35 cellular contexts compared by ENCODE assay signal in genomic region chr5:151348789-151349188, GRCh38. TPM values are rescaled to one million over a fixed set of nuclear protein-coding genes. Genes with fewer than 3 reads are reported as not detected.
"Had no signal": no experiment of that assay in that cellular context is flagged by ENCODE, and none has a peak within 500 bp of the region (broad histone marks: within the 10 kb centered on the region; RNA-seq: fewer than 3 reads in every experiment).

No MANE protein-coding gene starts in this region.

- H3K4me3 Mint-ChIP-seq: activated CD4-positive, alpha-beta memory T cell treated with anti-CD3 and anti-CD28 coated beads for 36 hours; activated naive CD4-positive, alpha-beta T cell treated with anti-CD3 and anti-CD28 coated beads, Interleukin-2, amount 10 ng/mL, durations not matched to agents 7 days and 5 days; activated naive CD8-positive, alpha-beta T cell; activated naive CD8-positive, alpha-beta T cell treated with anti-CD3 and anti-CD28 coated beads, Interleukin-2, amount 50 U/mL, for 24 hours; activated T-cell treated with anti-CD3 and anti-CD28 coated beads, Interleukin-2, amount 50 U/mL, for 4 hours; activated T-helper 1 cell treated with anti-CD3 and anti-CD28 coated beads, Interleukin-12 subunit alpha, Interleukin-12 subunit beta, Interleukin-2, Interleukin-4 antibody, amounts not matched to agents 30 ng/mL and 10 ng/mL and 1 ng/mL, durations not matched to agents 14 hours and 24 hours and 36 hours; brain; T-helper 1 cell treated with Interleukin-12 subunit alpha and Interleukin-12 subunit beta and Interleukin-4 antibody, amounts not matched to agents 30 μg/mL and 1 μg/mL, for 36 hours; T-helper 2 cell treated with Interferon-gamma antibody and Interleukin-4, amounts not matched to agents 5 μg/mL and 100 μg/mL, for 36 hours; WTC11 had no signal

- H3K9me3 Mint-ChIP-seq: activated CD4-positive, alpha-beta memory T cell treated with anti-CD3 and anti-CD28 coated beads for 36 hours; activated naive CD4-positive, alpha-beta T cell treated with anti-CD3 and anti-CD28 coated beads, Interleukin-2, amount 10 ng/mL, durations not matched to agents 7 days and 5 days; activated naive CD8-positive, alpha-beta T cell treated with anti-CD3 and anti-CD28 coated beads, Interleukin-2, amount 50 U/mL, for 24 hours; activated T-cell treated with anti-CD3 and anti-CD28 coated beads, Interleukin-2, amount 50 U/mL, for 4 hours; activated T-helper 1 cell treated with anti-CD3 and anti-CD28 coated beads, Interleukin-12 subunit alpha, Interleukin-12 subunit beta, Interleukin-2, Interleukin-4 antibody, amounts not matched to agents 30 ng/mL and 10 ng/mL and 1 ng/mL, durations not matched to agents 14 hours and 24 hours and 36 hours; T-helper 1 cell treated with Interleukin-12 subunit alpha and Interleukin-12 subunit beta and Interleukin-4 antibody, amounts not matched to agents 30 μg/mL and 1 μg/mL, for 36 hours; T-helper 2 cell treated with Interferon-gamma antibody and Interleukin-4, amounts not matched to agents 5 μg/mL and 100 μg/mL, for 36 hours; WTC11 had no signal

- H3K4me1 ChIP-seq: Peyer's patch, SJSA1 had no signal

- ATAC-seq: activated naive CD8-positive, alpha-beta T cell treated with anti-CD3 and anti-CD28 coated beads, Interleukin-2, amount 50 U/mL, for 24 hours; activated T-cell treated with anti-CD3 and anti-CD28 coated beads, Interleukin-2, amount 50 U/mL, for 4 hours; WTC11 had no signal

- H3K27ac ChIP-seq: Peyer's patch, SJSA1 had no signal

- H3K4me3 ChIP-seq: Peyer's patch, SJSA1 had no signal

- H3K36me3 Mint-ChIP-seq: activated CD4-positive, alpha-beta memory T cell treated with anti-CD3 and anti-CD28 coated beads for 36 hours; activated naive CD4-positive, alpha-beta T cell treated with anti-CD3 and anti-CD28 coated beads, Interleukin-2, amount 10 ng/mL, durations not matched to agents 7 days and 5 days; activated naive CD8-positive, alpha-beta T cell; brain; WTC11 had no signal

- H3K27me3 ChIP-seq: Peyer's patch had no signal

- H3K36me3 ChIP-seq: Peyer's patch, SJSA1 had no signal

- H3K4me2 ChIP-seq: SK-N-SH had no signal

- H3K27ac Mint-ChIP-seq: activated CD4-positive, alpha-beta memory T cell treated with anti-CD3 and anti-CD28 coated beads for 36 hours; activated naive CD4-positive, alpha-beta T cell treated with anti-CD3 and anti-CD28 coated beads, Interleukin-2, amount 10 ng/mL, durations not matched to agents 7 days and 5 days; activated naive CD8-positive, alpha-beta T cell; activated naive CD8-positive, alpha-beta T cell treated with anti-CD3 and anti-CD28 coated beads, Interleukin-2, amount 50 U/mL, for 24 hours; activated T-helper 1 cell treated with anti-CD3 and anti-CD28 coated beads, Interleukin-12 subunit alpha, Interleukin-12 subunit beta, Interleukin-2, Interleukin-4 antibody, amounts not matched to agents 30 ng/mL and 10 ng/mL and 1 ng/mL, durations not matched to agents 14 hours and 24 hours and 36 hours; brain; T-helper 1 cell treated with Interleukin-12 subunit alpha and Interleukin-12 subunit beta and Interleukin-4 antibody, amounts not matched to agents 30 μg/mL and 1 μg/mL, for 36 hours; T-helper 2 cell treated with Interferon-gamma antibody and Interleukin-4, amounts not matched to agents 5 μg/mL and 100 μg/mL, for 36 hours; WTC11 had no signal

- H3K9me3 ChIP-seq: Peyer's patch, SJSA1, SK-N-SH had no signal

- H3K9me2 ChIP-seq: SK-N-SH had no signal

- H3K4me1 Mint-ChIP-seq: activated naive CD4-positive, alpha-beta T cell treated with anti-CD3 and anti-CD28 coated beads, Interleukin-2, amount 10 ng/mL, durations not matched to agents 7 days and 5 days; activated naive CD8-positive, alpha-beta T cell treated with anti-CD3 and anti-CD28 coated beads, Interleukin-2, amount 50 U/mL, for 24 hours had no signal

- H3K9ac ChIP-seq: SK-N-SH had no signal

- DNase-seq: activated CD4-positive, alpha-beta memory T cell treated with anti-CD3 and anti-CD28 coated beads for 36 hours; activated CD4-positive, alpha-beta T cell treated with anti-CD3 and anti-CD28 coated beads for 4 hours; activated CD4-positive, alpha-beta T cell treated with anti-CD3 and anti-CD28 coated beads, Interleukin-2, amount 50 U/mL, for 1 hour; activated CD4-positive, CD25-positive, alpha-beta regulatory T cell treated with anti-CD3 and anti-CD28 coated beads, Interleukin-2, amount 50 U/mL, for 72 hours; activated CD8-positive, alpha-beta memory T cell treated with anti-CD3 and anti-CD28 coated beads, Interleukin-2, amount 50 U/mL, for 4 hours; activated effector memory CD4-positive, alpha-beta T cell treated with Interleukin-2 at 50 U/mL for 16 hours; activated naive CD4-positive, alpha-beta T cell treated with anti-CD3 and anti-CD28 coated beads, Interleukin-2, amount 10 ng/mL, durations not matched to agents 7 days and 5 days; activated naive CD8-positive, alpha-beta T cell treated with anti-CD3 and anti-CD28 coated beads, Interleukin-2, amount 50 U/mL, for 24 hours; activated T-cell treated with anti-CD3 and anti-CD28 coated beads for 4 hours; activated T-cell treated with anti-CD3 and anti-CD28 coated beads, Interleukin-2, amount 50 U/mL, for 4 hours; anterior cingulate cortex; caudate nucleus; cerebellar nuclear complex; NCI-H1092 treated with DMSO at 0.1 percent for 48 hours; NCI-H1417; NCI-H146; NCI-H187; NCI-H2081; NCI-H2171 treated with DMSO at 0.1 percent for 48 hours; NCI-H345; NCI-H524 treated with DMSO at 0.1 percent for 48 hours; Peyer's patch; RPMI8226; SHP77 treated with DMSO at 0.1 percent for 48 hours; SK-N-SH had no signal

RNA-seq across cellular contexts. Expression of gene SLC36A2, which starts 1.4 kb away (rescaled TPM):
- total RNA-seq: activated CD4-positive, alpha-beta memory T cell treated with anti-CD3 and anti-CD28 coated beads for 36 hours; activated T-cell treated with anti-CD3 and anti-CD28 coated beads, Interleukin-2, amount 50 U/mL, for 4 hours; activated T-helper 1 cell treated with anti-CD3 and anti-CD28 coated beads, Interleukin-12 subunit alpha, Interleukin-12 subunit beta, Interleukin-2, Interleukin-4 antibody, amounts not matched to agents 30 ng/mL and 10 ng/mL and 1 ng/mL, durations not matched to agents 14 hours and 24 hours and 36 hours; bronchial epithelial cell; M059J; NCI-H460; Peyer's patch; SJSA1; WTC11 had no signal

RNA-seq across cellular contexts. Expression of gene SLC36A3, which starts 45.2 kb away (rescaled TPM):
- total RNA-seq: activated CD4-positive, alpha-beta memory T cell treated with anti-CD3 and anti-CD28 coated beads for 36 hours; activated T-cell treated with anti-CD3 and anti-CD28 coated beads, Interleukin-2, amount 50 U/mL, for 4 hours; activated T-helper 1 cell treated with anti-CD3 and anti-CD28 coated beads, Interleukin-12 subunit alpha, Interleukin-12 subunit beta, Interleukin-2, Interleukin-4 antibody, amounts not matched to agents 30 ng/mL and 10 ng/mL and 1 ng/mL, durations not matched to agents 14 hours and 24 hours and 36 hours; bronchial epithelial cell; M059J; NCI-H460; Peyer's patch; SJSA1; WTC11 had no signal
